ENCODE assay signal across 10 cellular contexts in genomic region chr7:144220531-144220930, GRCh38. TPM values are rescaled to one million over a fixed set of nuclear protein-coding genes. Genes with fewer than 3 reads are reported as not detected.
"Had no signal": no experiment of that assay in that cellular context is flagged by ENCODE, and none has a peak within 500 bp of the region (broad histone marks: within the 10 kb centered on the region; RNA-seq: fewer than 3 reads in every experiment).

No MANE protein-coding gene starts in this region.

RNA-seq across cellular contexts. Expression of gene OR2A42, which starts 18.9 kb away (rescaled TPM):
- total RNA-seq: OCI-LY7, PC-9, Peyer's patch, Right ventricle myocardium inferior, Right ventricle myocardium superior, SJCRH30, SJSA1, SK-MEL-5 had no signal
- polyA plus RNA-seq: SK-N-SH had no signal

RNA-seq across cellular contexts. Expression of gene ARHGEF35, which starts 24.9 kb away (rescaled TPM):
- total RNA-seq: OCI-LY7, SJCRH30, SK-MEL-5 had no signal

RNA-seq across cellular contexts. Expression of gene CTAGE4, which starts 37.3 kb away (rescaled TPM):
- total RNA-seq: OCI-LY7, SJCRH30, SJSA1, SK-MEL-5 had no signal
- polyA plus RNA-seq: SK-N-SH had no signal

RNA-seq across cellular contexts. Expression of gene OR2A7, which starts 44.1 kb away (rescaled TPM):
- total RNA-seq: OCI-LY7, SJCRH30, SJSA1, SK-MEL-5 had no signal
- polyA plus RNA-seq: SK-N-SH had no signal

RNA-seq across cellular contexts. Expression of gene CTAGE8, which starts 48.6 kb away (rescaled TPM):
- total RNA-seq: OCI-LY7, RPMI7951, SJCRH30, SJSA1, SK-MEL-5 had no signal
- polyA plus RNA-seq: SK-N-SH had no signal
